8 cellular contexts compared by ENCODE assay signal in genomic region chr15:64152507-64153387, GRCh38.
DNase-seq lines count a peak whose midpoint lies in the region; ATAC-seq and TF ChIP-seq lines count a peak whose summit lies in the region.

No MANE protein-coding gene starts in this region.

- H3K36me3 ChIP-seq in neuron (ENCODE audit: insufficient read depth, low read length) = peaks cover 26% of the 10 kb centered on the region

- no peak for TF ChIP-seq CTCF in coronary artery (IDR thresholded peaks at IDR 0.05)
- no peak for TF ChIP-seq CTCF in foreskin fibroblast (IDR thresholded peaks at IDR 0.05; ENCODE audit: low read depth, low read length)

- H3K4me1 ChIP-seq in neuron (ENCODE audit: insufficient read depth, low read length) = peaks cover 7% of the 10 kb centered on the region

- H2AFZ ChIP-seq in neuron (ENCODE audit: low read depth, low read length) = peak overlapping the region; percentile 73

- DNase-seq in NCI-H2171 treated with DMSO at 0.1 percent for 48 hours (lab: John Stamatoyannopoulos, UW) (peak; percentile 45), coronary artery (ENCODE audit: low spot score) (peak; percentile 72), NOMO-1 treated with DMSO at 0.1 percent for 48 hours (lab: John Stamatoyannopoulos, UW; ENCODE audit: unreplicated experiment) (no peak), NCI-H1436 treated with DMSO at 0.1 percent for 48 hours (lab: John Stamatoyannopoulos, UW) (no peak), foreskin fibroblast (no peak)

- H3K4me3 ChIP-seq in GM08714 (ENCODE audit: low read length) = peak overlapping the region; percentile 77; the same call in 1 of the 2 replicates
- peak overlapping the region; percentile 72 for H3K4me3 ChIP-seq in coronary artery
- peak overlapping the region; percentile 54 for H3K4me3 ChIP-seq in neuron (ENCODE audit: low read length)
- peak overlapping the region in 1 of 2 donors; percentile 53 for H3K4me3 ChIP-seq in foreskin fibroblast (ENCODE audit: low read depth in 1 of 2, low read length in 2 of 2)

- ATAC-seq in GM19463 (IDR thresholded peaks at IDR 0.05; ENCODE audit: unreplicated experiment) = peak; percentile 13

- no peak overlapping the region for H3K27ac ChIP-seq in coronary artery

- no peaks in the 10 kb centered on the region for H3K9me3 ChIP-seq in neuron (ENCODE audit: low read length)

- peaks cover 10% of the 10 kb centered on the region for H3K27me3 ChIP-seq in neuron (ENCODE audit: insufficient read depth, low read length)

Comparison
In these comparisons a context has a peak if more than half of its experiments do, and no peak if none do; other contexts are left out.
1. DNase-seq: peak in NCI-H2171 treated with DMSO at 0.1 percent for 48 hours (single experiment) and coronary artery (single experiment); none in NOMO-1 treated with DMSO at 0.1 percent for 48 hours (single experiment), NCI-H1436 treated with DMSO at 0.1 percent for 48 hours (single experiment) and foreskin fibroblast (0 of 2).